Comparison of ENCODE assay signal across 28 cellular contexts in genomic region chr2:166257859-166258258, GRCh38.
"Had no signal": no experiment of that assay in that cellular context is flagged by ENCODE, and none has a peak within 500 bp of the region (broad histone marks: within the 10 kb centered on the region; RNA-seq: fewer than 3 reads in every experiment).

No MANE protein-coding gene starts in this region.

- H3K9me3 Mint-ChIP-seq: dendritic cell treated with granulocyte-macrophage colony-stimulating factor and Interleukin-4, amounts not matched to agents 40 ng/mL and 50 ng/mL, for 4 days; endodermal cell had no signal

- ATAC-seq: effector memory CD8-positive, alpha-beta T cell; esophagus mucosa; foreskin keratinocyte; gastrocnemius medialis; gastroesophageal sphincter; heart left ventricle; heart right ventricle had no signal

- FAIRE-seq: colon, endothelial cell of umbilical vein, frontal cortex had no signal

- H3K4me3 ChIP-seq: colonic mucosa, coronary artery, dorsolateral prefrontal cortex, esophagus muscularis mucosa, esophagus squamous epithelium, gastrocnemius medialis, gastroesophageal sphincter, heart left ventricle, heart right ventricle had no signal

- H3K9me3 ChIP-seq: colonic mucosa, esophagus muscularis mucosa, esophagus squamous epithelium, gastrocnemius medialis, gastroesophageal sphincter, heart left ventricle, heart right ventricle had no signal

- H3K27me3 Mint-ChIP-seq: dendritic cell treated with granulocyte-macrophage colony-stimulating factor and Interleukin-4, amounts not matched to agents 40 ng/mL and 50 ng/mL, for 4 days; effector memory CD8-positive, alpha-beta T cell had no signal

- H3K27ac Mint-ChIP-seq: dendritic cell treated with granulocyte-macrophage colony-stimulating factor and Interleukin-4, amounts not matched to agents 40 ng/mL and 50 ng/mL, for 4 days; effector memory CD8-positive, alpha-beta T cell; endodermal cell had no signal

- H3K36me3 ChIP-seq: colonic mucosa, esophagus muscularis mucosa, esophagus squamous epithelium, gastrocnemius medialis, gastroesophageal sphincter, heart left ventricle, heart right ventricle had no signal

- H3K27me3 ChIP-seq: colonic mucosa, dorsolateral prefrontal cortex, esophagus muscularis mucosa, esophagus squamous epithelium, foreskin keratinocyte, gastrocnemius medialis, gastroesophageal sphincter, heart left ventricle, heart right ventricle had no signal

- H3K4me1 ChIP-seq: colonic mucosa, esophagus muscularis mucosa, esophagus squamous epithelium, foreskin keratinocyte, gastrocnemius medialis, gastroesophageal sphincter, heart left ventricle, heart right ventricle had no signal

- H3K27ac ChIP-seq: colonic mucosa, coronary artery, dorsolateral prefrontal cortex, epithelial cell of prostate, esophagus muscularis mucosa, esophagus squamous epithelium, foreskin keratinocyte, gastrocnemius medialis, gastroesophageal sphincter, heart left ventricle, heart right ventricle had no signal

- DNase-seq: colonic mucosa; cortex of kidney; dermis blood vessel endothelial cell; dorsolateral prefrontal cortex; effector CD4-positive, alpha-beta T cell; effector CD8-positive, alpha-beta T cell; effector memory CD4-positive, alpha-beta T cell; effector memory CD8-positive, alpha-beta T cell; endodermal cell; erythroblast; esophagus squamous epithelium; foreskin fibroblast; foreskin keratinocyte; foreskin melanocyte; gastrocnemius medialis; glutamatergic neuron; head of caudate nucleus; heart left ventricle; heart right ventricle had no signal

- H3K4me1 Mint-ChIP-seq: endodermal cell had no signal

- H3K4me3 Mint-ChIP-seq: dendritic cell treated with granulocyte-macrophage colony-stimulating factor and Interleukin-4, amounts not matched to agents 40 ng/mL and 50 ng/mL, for 4 days; effector memory CD8-positive, alpha-beta T cell; endodermal cell had no signal
